23 cellular contexts compared by ENCODE assay signal in the genomic region with DNA sequence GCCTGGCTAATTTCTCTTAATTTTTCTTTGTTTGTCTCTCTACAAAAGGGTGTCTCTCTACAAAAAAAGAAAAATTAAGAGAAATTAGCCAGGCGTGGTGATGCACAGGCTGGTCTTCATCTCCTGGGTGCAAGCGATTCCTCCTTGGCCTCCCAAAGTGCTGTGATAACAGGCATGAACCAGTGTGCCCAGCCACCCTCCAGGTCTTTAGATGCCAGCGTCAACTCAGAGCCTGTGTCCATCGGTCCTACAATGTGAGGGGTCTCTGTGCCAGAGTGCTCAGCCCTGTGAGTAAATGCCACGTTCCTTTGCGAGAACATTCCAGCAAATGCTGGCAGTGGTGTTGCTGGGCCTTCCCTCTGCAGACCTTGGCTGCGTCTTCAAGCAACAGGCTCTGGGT.
DNase-seq lines count a peak whose midpoint lies in the region; ATAC-seq and TF ChIP-seq lines count a peak whose summit lies in the region.
"Had no signal": no experiment of that assay in that cellular context is flagged by ENCODE, and none has a peak within 500 bp of the region (broad histone marks: within the 10 kb centered on the region; RNA-seq: fewer than 3 reads in every experiment).

No MANE protein-coding gene starts in this region.

- H3K4me1 Mint-ChIP-seq in activated CD4-positive, alpha-beta memory T cell treated with anti-CD3 and anti-CD28 coated beads for 36 hours (ENCODE audit: low read depth): peaks cover 20% of the 10 kb centered on the region
- H3K4me1 Mint-ChIP-seq: brain had no signal

- no peaks in the 10 kb centered on the region for H3K79me2 ChIP-seq in ACC112 (ENCODE audit: control insufficient read depth, insufficient read depth, low read length, unreplicated experiment)

- H3K4me3 ChIP-seq in ACC112 (ENCODE audit: low read depth, low read length): peak overlapping the region; percentile 38; the same call in 1 of the 2 replicates
- no peak overlapping the region for H3K4me3 ChIP-seq in BLaER1
- H3K4me3 ChIP-seq in sigmoid colon: no peak overlapping the region
- H3K4me3 ChIP-seq: K562, MG63, pancreas had no signal

- 92 to 95% methylated on average over 7 of the region's 7 CpGs for WGBS in sigmoid colon, 2 donors

- no peak for ATAC-seq in GM18498 (IDR thresholded peaks at IDR 0.05; ENCODE audit: unreplicated experiment)
- ATAC-seq: K562, left lobe of liver had no signal

- no peak for TF ChIP-seq EP300 in sigmoid colon (IDR thresholded peaks at IDR 0.05)

- no peak overlapping the region for H2AFZ ChIP-seq in ACC112 (ENCODE audit: low read length, unreplicated experiment)

- no peaks in the 10 kb centered on the region for H3K36me3 ChIP-seq in ACC112 (ENCODE audit: insufficient read depth, low read length)
- no peaks in the 10 kb centered on the region for H3K36me3 ChIP-seq in BLaER1
- no peaks in the 10 kb centered on the region for H3K36me3 ChIP-seq in sigmoid colon
- H3K36me3 ChIP-seq: MG63, pancreas had no signal

- TF ChIP-seq POLR2A in sigmoid colon (IDR thresholded peaks at IDR 0.05): no peak

- POLR2A ChIA-PET in activated CD4-positive, alpha-beta memory T cell treated with anti-CD3 and anti-CD28 coated beads for 36 hours (lab: Charles Lee): interaction anchor here (1.0 to 1.9 kb wide), 4 partner anchors 40 to 224 kb away, joined by 4 to 31 read pairs (median 6); no protein-coding TSS in a partner anchor

- no peaks in the 10 kb centered on the region for H4K20me1 ChIP-seq in BLaER1

- H3K27ac Mint-ChIP-seq in activated CD4-positive, alpha-beta memory T cell treated with anti-CD3 and anti-CD28 coated beads for 36 hours: peak overlapping the region; percentile 80
- H3K27ac Mint-ChIP-seq: brain had no signal

- H3K27me3 ChIP-seq in ACC112 (ENCODE audit: insufficient read depth, low read length): peaks cover 9% of the 10 kb centered on the region; the same call in 1 of the 2 replicates
- H3K27me3 ChIP-seq in BLaER1: no peaks in the 10 kb centered on the region
- H3K27me3 ChIP-seq in sigmoid colon: peaks cover 0 to 23% (median 0%) of the 10 kb centered on the region in 3 donors
- H3K27me3 ChIP-seq: MG63, pancreas had no signal

- H3K9me3 ChIP-seq in BLaER1 (no peaks in the 10 kb centered on the region), sigmoid colon (no peaks in the 10 kb centered on the region)
- H3K9me3 ChIP-seq: MG63, pancreas had no signal

- TF ChIP-seq CTCF in sigmoid colon (IDR thresholded peaks at IDR 0.05): no peak

- intact Hi-C loops in activated CD4-positive, alpha-beta memory T cell treated with anti-CD3 and anti-CD28 coated beads for 36 hours (cut with micrococcal nuclease): no loop called here
- intact Hi-C loops in sigmoid colon (cut with DNase I): no loop called here

- peaks cover 20% of the 10 kb centered on the region for H3K4me1 ChIP-seq in ACC112 (ENCODE audit: control insufficient read depth, insufficient read depth, low read length, unreplicated experiment)
- H3K4me1 ChIP-seq in BLaER1: peaks cover 19% of the 10 kb centered on the region
- H3K4me1 ChIP-seq in sigmoid colon: no peaks in the 10 kb centered on the region

- H3K27ac ChIP-seq in ACC112 (ENCODE audit: low read depth, low read length) (peak overlapping the region; percentile 73; the same call in 1 of the 2 replicates), BLaER1 (no peak overlapping the region), sigmoid colon (no peak overlapping the region)

- no peaks in the 10 kb centered on the region for H3K36me3 Mint-ChIP-seq in activated CD4-positive, alpha-beta memory T cell treated with anti-CD3 and anti-CD28 coated beads for 36 hours
- H3K36me3 Mint-ChIP-seq: brain; CD8-positive, alpha-beta memory T cell had no signal

- no peak overlapping the region for H3K4me3 Mint-ChIP-seq in activated CD4-positive, alpha-beta memory T cell treated with anti-CD3 and anti-CD28 coated beads for 36 hours
- H3K4me3 Mint-ChIP-seq: brain; CD8-positive, alpha-beta memory T cell; nephron had no signal

- CTCF ChIA-PET in activated CD4-positive, alpha-beta memory T cell treated with anti-CD3 and anti-CD28 coated beads for 36 hours (lab: Charles Lee): interaction anchor here (1.0 to 5.2 kb wide), 7 partner anchors 38 to 224 kb away, joined by 5 to 45 read pairs (median 6); no protein-coding TSS in a partner anchor

- H3K9ac ChIP-seq in BLaER1: no peak overlapping the region

- no peaks in the 10 kb centered on the region for H3K9me3 Mint-ChIP-seq in activated CD4-positive, alpha-beta memory T cell treated with anti-CD3 and anti-CD28 coated beads for 36 hours
- H3K9me3 Mint-ChIP-seq: brain; CD8-positive, alpha-beta memory T cell had no signal

- peak; percentile 9 for DNase-seq in activated CD4-positive, alpha-beta memory T cell treated with anti-CD3 and anti-CD28 coated beads for 36 hours
- DNase-seq in mucosa of gallbladder (ENCODE audit: low spot score): peak; percentile 6
- no peak for DNase-seq in HuH-7.5 (ENCODE audit: low spot score)
- no peak for DNase-seq in sigmoid colon
- DNase-seq: activated CD8-positive, alpha-beta memory T cell treated with anti-CD3 and anti-CD28 coated beads, Interleukin-2, amount 50 U/mL, for 4 hours; activated naive CD4-positive, alpha-beta T cell; effector CD4-positive, alpha-beta T cell; erythroblast; MG63; midbrain; NCI-H1436; NCI-H2107; NCI-H446; SHP77 had no signal

- peaks cover 22% of the 10 kb centered on the region for H3K27me3 Mint-ChIP-seq in activated CD4-positive, alpha-beta memory T cell treated with anti-CD3 and anti-CD28 coated beads for 36 hours

- H3K4me2 ChIP-seq in BLaER1: peak overlapping the region; percentile 67

Comparison
In these comparisons a context has a peak if more than half of its experiments do, and no peak if none do; other contexts are left out.
1. DNase-seq: peak in activated CD4-positive, alpha-beta memory T cell treated with anti-CD3 and anti-CD28 coated beads for 36 hours (single experiment) and mucosa of gallbladder (single experiment); none in HuH-7.5 (single experiment) and sigmoid colon (single experiment).